Comparison of ENCODE assay signal across 24 cellular contexts in the genomic region with DNA sequence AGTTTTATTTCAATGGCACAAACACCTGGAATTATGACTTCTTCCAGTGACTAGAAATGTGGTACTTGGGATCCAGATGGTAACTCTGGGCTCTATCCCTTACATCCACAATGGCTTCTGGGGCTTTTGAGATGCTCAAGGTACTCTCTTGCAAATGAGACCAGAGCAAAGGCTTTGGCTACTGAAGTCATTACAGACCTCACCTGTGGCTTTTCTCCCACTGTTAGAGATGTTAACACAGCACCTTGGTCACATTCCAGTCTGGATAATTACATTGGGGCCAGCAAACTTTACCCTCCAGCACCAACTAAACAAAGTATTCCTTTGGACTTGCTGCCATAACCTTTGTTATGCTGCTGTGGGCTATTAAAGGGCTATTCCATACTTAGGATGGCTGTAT.
"Had no signal": no experiment of that assay in that cellular context is flagged by ENCODE, and none has a peak within 500 bp of the region (broad histone marks: within the 10 kb centered on the region; RNA-seq: fewer than 3 reads in every experiment).

No MANE protein-coding gene starts in this region.

- H3K27ac Mint-ChIP-seq: dendritic cell treated with granulocyte-macrophage colony-stimulating factor and Interleukin-4, amounts not matched to agents 40 ng/mL and 50 ng/mL, for 4 days; effector memory CD8-positive, alpha-beta T cell; endodermal cell; mesothelial cell of epicardium; naive B cell had no signal

- H3K27me3 ChIP-seq: gastrocnemius medialis had no signal

- H3K9me3 ChIP-seq: colonic mucosa, esophagus squamous epithelium, gastrocnemius medialis, heart left ventricle, left lung, lower lobe of right lung, mucosa of descending colon had no signal

- H3K4me1 ChIP-seq: colonic mucosa had no signal

- H3K9me3 Mint-ChIP-seq: dendritic cell treated with granulocyte-macrophage colony-stimulating factor and Interleukin-4, amounts not matched to agents 40 ng/mL and 50 ng/mL, for 4 days; effector memory CD8-positive, alpha-beta T cell; endodermal cell; mesothelial cell of epicardium; naive B cell had no signal

- H2AFZ ChIP-seq: hepatocyte had no signal

- DNase-seq: colonic mucosa; cortex of kidney; effector CD8-positive, alpha-beta T cell; effector memory CD8-positive, alpha-beta T cell; endodermal cell; erythroblast; esophagus squamous epithelium; foreskin fibroblast; foreskin melanocyte; gastrocnemius medialis; heart left ventricle; hypothalamus; left cardiac atrium; left lung; left ventricle myocardium superior; lower lobe of right lung; mesenchymal stem cell; mucosa of descending colon; naive B cell had no signal

- H3K4me3 ChIP-seq: colonic mucosa, esophagus squamous epithelium, gastrocnemius medialis, heart left ventricle, hepatocyte, left lung, lower lobe of right lung, mucosa of descending colon had no signal

- H3K79me2 ChIP-seq: hepatocyte had no signal

- H3K4me3 Mint-ChIP-seq: dendritic cell treated with granulocyte-macrophage colony-stimulating factor and Interleukin-4, amounts not matched to agents 40 ng/mL and 50 ng/mL, for 4 days; effector memory CD8-positive, alpha-beta T cell; endodermal cell; mesothelial cell of epicardium; naive B cell had no signal

- H3K36me3 Mint-ChIP-seq: mesothelial cell of epicardium, naive B cell had no signal

- H3K4me2 ChIP-seq: hepatocyte had no signal

- ATAC-seq: effector memory CD8-positive, alpha-beta T cell; esophagus mucosa; gastrocnemius medialis; heart left ventricle; left cardiac atrium; left lung; left ventricle myocardium superior; lower lobe of right lung; mucosa of descending colon had no signal

- H3K36me3 ChIP-seq: colonic mucosa, esophagus squamous epithelium, gastrocnemius medialis, heart left ventricle, left lung, lower lobe of right lung had no signal

- H3K27ac ChIP-seq: colonic mucosa, epithelial cell of prostate, esophagus squamous epithelium, gastrocnemius medialis, heart left ventricle, hepatocyte, left lung, lower lobe of right lung had no signal
